Comparison of ENCODE assay signal across 8 cellular contexts in the genomic region with DNA sequence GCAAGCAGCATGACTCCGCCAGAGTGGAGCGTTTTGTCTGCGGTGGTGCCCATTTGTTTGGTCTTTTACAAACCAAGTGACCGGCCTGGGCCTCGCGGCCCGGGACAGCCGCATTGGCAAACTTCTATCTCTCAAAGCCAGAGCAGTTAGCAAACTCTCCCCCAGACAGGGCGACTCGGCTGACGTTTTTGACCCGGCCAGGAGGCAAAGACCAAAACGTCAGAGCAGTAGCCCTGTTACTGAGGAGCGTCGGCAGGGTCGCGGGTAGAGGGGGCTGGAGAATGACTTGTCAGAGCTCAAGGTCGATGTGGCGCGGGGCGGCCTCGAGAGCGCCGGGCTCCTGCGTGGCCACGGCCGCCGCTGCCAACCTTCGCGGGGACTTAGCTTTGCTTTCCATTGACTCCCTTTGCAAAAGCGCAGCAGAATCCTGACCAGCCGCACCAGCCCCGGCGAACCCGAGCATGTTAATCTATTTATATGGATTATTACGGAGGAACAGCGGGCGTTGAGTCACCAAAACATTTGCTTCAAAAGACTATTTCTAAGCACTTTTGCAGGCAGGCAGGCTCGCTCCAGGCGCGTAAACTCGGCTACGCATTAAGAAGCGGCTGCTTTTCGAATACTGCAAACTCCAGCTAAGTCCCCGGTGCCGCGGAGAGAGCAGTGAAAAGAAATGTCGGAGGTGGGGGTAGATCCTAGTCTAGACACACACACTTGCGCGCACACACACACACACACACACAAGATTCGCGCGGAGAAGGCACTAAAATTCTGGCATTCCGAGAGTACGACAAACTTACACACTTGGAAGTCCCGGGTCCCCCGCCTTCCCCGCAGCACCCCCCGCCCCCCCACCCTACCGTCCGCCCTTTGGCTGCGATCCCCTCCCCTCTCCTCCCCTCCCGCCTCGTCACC. TPM values are rescaled to one million over a fixed set of nuclear protein-coding genes. Genes with fewer than 3 reads are reported as not detected.
A peak's percentile ranks its signal among the peaks of the same experiment; 100 is the strongest.
DNase-seq lines count a peak whose midpoint lies in the region; ATAC-seq and TF ChIP-seq lines count a peak whose summit lies in the region.

No MANE protein-coding gene starts in this region.

- intact Hi-C loops in left lung (cut with DNase I), result no loop called here
- intact Hi-C loops in upper lobe of right lung (cut with DNase I), result no loop called here

- TF ChIP-seq CTCF in left lung (IDR thresholded peaks at IDR 0.05), result no peak
- no peak for TF ChIP-seq CTCF in upper lobe of right lung (IDR thresholded peaks at IDR 0.05)

- H3K27ac ChIP-seq in caudate nucleus (ENCODE audit: low read depth, low read length), result peak overlapping the region; percentile 74
- H3K27ac ChIP-seq in left lung, result peak overlapping the region in 1 of 2 donors; percentile 46
- no peak overlapping the region for H3K27ac ChIP-seq in upper lobe of right lung

- peak; percentile 17 for ATAC-seq in left lung
- peak; percentile 10 for ATAC-seq in upper lobe of right lung

- H3K4me3 ChIP-seq in left lung (peak overlapping the region; percentile 41 to 53), upper lobe of right lung (peak overlapping the region; percentile 57)

- H3K4me1 ChIP-seq in left lung, result peaks cover 12 to 15% of the 10 kb centered on the region in 2 donors
- H3K4me1 ChIP-seq in upper lobe of right lung, result peaks cover 26% of the 10 kb centered on the region

- DNase-seq in activated CD4-positive, alpha-beta T cell treated with anti-CD3 and anti-CD28 coated beads for 48 hours, result peak; percentile 20
- no peak for DNase-seq in activated CD4-positive, alpha-beta T cell treated with anti-CD3 and anti-CD28 coated beads, Interleukin-2, amount 50 U/mL, for 4 hours
- peak; percentile 92 for DNase-seq in NCI-H2227 treated with DMSO at 0.1 percent for 48 hours (lab: John Stamatoyannopoulos, UW)
- DNase-seq in caudate nucleus (lab: John Stamatoyannopoulos, UW), result peak in 34 of 61 donors; percentile 37 to 81 (median 66)
- peak in 1 of 2 donors; percentile 74 for DNase-seq in left lung
- DNase-seq in upper lobe of right lung, result peak; percentile 72
- DNase-seq in effector CD8-positive, alpha-beta T cell (lab: John Stamatoyannopoulos, UW), result no peak
- DNase-seq in stimulated activated CD4-positive, alpha-beta T cell treated with anti-CD3 and anti-CD28 coated beads, Interleukin-15, amount 100 ng/mL, for 24 hours, result no peak

- H3K36me3 ChIP-seq in left lung (no peaks in the 10 kb centered on the region), upper lobe of right lung (no peaks in the 10 kb centered on the region)

- H3K9me3 ChIP-seq in left lung (no peaks in the 10 kb centered on the region), upper lobe of right lung (no peaks in the 10 kb centered on the region)

- H3K27me3 ChIP-seq in left lung (peaks cover 63 to 100% of the 10 kb centered on the region in 2 donors), upper lobe of right lung (peaks cover 83% of the 10 kb centered on the region)

RNA-seq across cellular contexts. Expression of a gene that starts 0.6 kb away (rescaled TPM):
- total RNA-seq in left lung (1 to 10 TPM; 6.6 to 9.6 TPM), upper lobe of right lung (5.4 TPM)

Comparison
In these comparisons a context has a peak if more than half of its experiments do, and no peak if none do; other contexts are left out.
1. DNase-seq: peak in activated CD4-positive, alpha-beta T cell treated with anti-CD3 and anti-CD28 coated beads for 48 hours (single experiment), NCI-H2227 treated with DMSO at 0.1 percent for 48 hours (single experiment), caudate nucleus (34 of 61) and upper lobe of right lung (single experiment); none in activated CD4-positive, alpha-beta T cell treated with anti-CD3 and anti-CD28 coated beads, Interleukin-2, amount 50 U/mL, for 4 hours (0 of 2), effector CD8-positive, alpha-beta T cell (single experiment) and stimulated activated CD4-positive, alpha-beta T cell treated with anti-CD3 and anti-CD28 coated beads, Interleukin-15, amount 100 ng/mL, for 24 hours (single experiment).